Comparison of ENCODE assay signal across 11 cellular contexts in the genomic region with DNA sequence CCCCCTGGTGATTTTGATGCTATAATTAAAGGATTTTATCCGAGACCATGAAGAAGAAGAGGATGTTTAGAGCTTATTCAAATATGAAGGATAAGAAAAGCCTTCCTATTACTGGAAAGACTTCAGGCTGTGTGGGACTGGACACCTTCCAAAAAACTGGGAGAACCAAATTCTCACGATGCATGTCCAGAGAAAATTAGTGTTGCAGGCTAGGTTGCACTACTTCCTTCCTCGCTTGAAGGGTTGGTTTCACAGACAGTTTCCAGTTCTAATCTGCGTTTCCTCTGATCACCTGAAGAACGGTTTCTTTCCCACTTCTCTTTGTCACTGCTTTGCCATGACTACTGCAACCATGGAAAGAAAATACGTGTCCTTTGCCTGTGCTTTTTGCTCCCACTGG. TPM values are rescaled to one million over a fixed set of nuclear protein-coding genes. Genes with fewer than 3 reads are reported as not detected.
A peak's percentile ranks its signal among the peaks of the same experiment; 100 is the strongest.
DNase-seq lines count a peak whose midpoint lies in the region; ATAC-seq lines count a peak whose summit lies in the region.
"Had no signal": no experiment of that assay in that cellular context is flagged by ENCODE, and none has a peak within 500 bp of the region (broad histone marks: within the 10 kb centered on the region; RNA-seq: fewer than 3 reads in every experiment).

No MANE protein-coding gene starts in this region.

- H3K36me3 ChIP-seq in adipocyte (ENCODE audit: control insufficient read depth, insufficient read depth, low read length, severe bottlenecking) (peaks cover 5% of the 10 kb centered on the region), skeletal muscle tissue (ENCODE audit: control insufficient read depth in 3 of 3, insufficient read depth in 3 of 3, low read length in 3 of 3) (peaks cover 1 to 7% (median 3%) of the 10 kb centered on the region in 3 donors)
- H3K36me3 ChIP-seq: BLaER1 had no signal

- H3K36me3 Mint-ChIP-seq in natural killer cell treated with Interleukin-12 subunit alpha and Interleukin-12 subunit beta and Interleukin-15 and Interleukin-18, amount 100 ng/mL, for 72 hours = no peaks in the 10 kb centered on the region

- no peaks in the 10 kb centered on the region for H3K9me3 Mint-ChIP-seq in natural killer cell treated with Interleukin-12 subunit alpha and Interleukin-12 subunit beta and Interleukin-15 and Interleukin-18, amount 100 ng/mL, for 72 hours

- H3K4me1 ChIP-seq in adipocyte (ENCODE audit: control insufficient read depth, insufficient read depth, low read length) (peaks cover 35% of the 10 kb centered on the region), skeletal muscle tissue (ENCODE audit: control insufficient read depth in 3 of 3, insufficient read depth in 3 of 3, low read length in 3 of 3) (peaks cover 35 to 55% (median 44%) of the 10 kb centered on the region in 3 donors)

- ATAC-seq in GM18868 (IDR thresholded peaks at IDR 0.05; ENCODE audit: unreplicated experiment) (peak; percentile 19), HG03025 (IDR thresholded peaks at IDR 0.05; ENCODE audit: low FRiP score, unreplicated experiment) (no peak)
- ATAC-seq in natural killer cell treated with Interleukin-12 subunit alpha and Interleukin-12 subunit beta and Interleukin-15 and Interleukin-18, amount 100 ng/mL, for 72 hours = no peak

- no peak overlapping the region for H3K4me3 Mint-ChIP-seq in natural killer cell treated with Interleukin-12 subunit alpha and Interleukin-12 subunit beta and Interleukin-15 and Interleukin-18, amount 100 ng/mL, for 72 hours

- H3K9ac ChIP-seq in adipocyte (ENCODE audit: low read length) = peak overlapping the region; percentile 8
- H3K9ac ChIP-seq in skeletal muscle tissue (ENCODE audit: low read depth in 1 of 3, low read length in 3 of 3) = no peak overlapping the region
- H3K9ac ChIP-seq: BLaER1 had no signal

- H3K9me3 ChIP-seq in adipocyte (ENCODE audit: control insufficient read depth, low read length) (no peaks in the 10 kb centered on the region), skeletal muscle tissue (ENCODE audit: control insufficient read depth in 3 of 3, low read length in 3 of 3) (no peaks in the 10 kb centered on the region)

- peak overlapping the region; percentile 2 for H3K27ac ChIP-seq in skeletal muscle tissue (ENCODE audit: low read depth, low read length)
- H3K27ac ChIP-seq: BLaER1 had no signal

- peaks cover 0 to 5% of the 10 kb centered on the region in 2 donors for H3K4me1 Mint-ChIP-seq in natural killer cell treated with Interleukin-12 subunit alpha and Interleukin-12 subunit beta and Interleukin-15 and Interleukin-18, amount 100 ng/mL, for 72 hours (ENCODE audit: low read depth in 2 of 2)

- DNase-seq in adipocyte (ENCODE audit: low read depth) = peak; percentile 26
- peak; percentile 53 for DNase-seq in kidney tubule cell (ENCODE audit: low spot score)
- DNase-seq in iPS-NIHi7 (ENCODE audit: extremely low spot score) = no peak
- DNase-seq in activated T-cell treated with anti-CD3 and anti-CD28 coated beads, Interleukin-2, amount 50 U/mL, for 1 hour = no peak
- DNase-seq in natural killer cell treated with Interleukin-12 subunit alpha and Interleukin-12 subunit beta and Interleukin-15 and Interleukin-18, amount 100 ng/mL, for 72 hours (ENCODE audit: low spot score) = no peak
- DNase-seq: activated naive CD4-positive, alpha-beta T cell treated with Interleukin-2 at 50 U/mL for 16 hours; kidney glomerular epithelial cell had no signal

- H3K27ac Mint-ChIP-seq in natural killer cell treated with Interleukin-12 subunit alpha and Interleukin-12 subunit beta and Interleukin-15 and Interleukin-18, amount 100 ng/mL, for 72 hours = no peak overlapping the region

- peak overlapping the region; percentile 89 for H3K4me3 ChIP-seq in adipocyte (ENCODE audit: low read length)
- peak overlapping the region in 2 of 3 donors; percentile 22 to 48 for H3K4me3 ChIP-seq in skeletal muscle tissue (ENCODE audit: low read length in 3 of 3)
- H3K4me3 ChIP-seq: BLaER1 had no signal

- peaks cover 36 to 47% of the 10 kb centered on the region in 2 donors for H3K27me3 Mint-ChIP-seq in natural killer cell treated with Interleukin-12 subunit alpha and Interleukin-12 subunit beta and Interleukin-15 and Interleukin-18, amount 100 ng/mL, for 72 hours

- H3K27me3 ChIP-seq in adipocyte (replicated peaks; ENCODE audit: control insufficient read depth, insufficient read depth, low read length) (no peaks in the 10 kb centered on the region), skeletal muscle tissue (ENCODE audit: control insufficient read depth in 3 of 3, insufficient read depth in 3 of 3, low read length in 3 of 3) (no peaks in the 10 kb centered on the region)

RNA-seq across cellular contexts. Expression of a gene that starts 2.0 kb away (rescaled TPM):
- 10.4 TPM for total RNA-seq in skeletal muscle tissue
- total RNA-seq in natural killer cell treated with Interleukin-12 subunit alpha and Interleukin-12 subunit beta and Interleukin-15 and Interleukin-18, amount 100 ng/mL, for 72 hours = not detected

RNA-seq across cellular contexts. Expression of a gene that starts 36.6 kb away (rescaled TPM):
- 5.2 TPM for total RNA-seq in skeletal muscle tissue
- under 1 TPM in 1 of 2 donors, not detected in 1; 0.17 TPM for total RNA-seq in natural killer cell treated with Interleukin-12 subunit alpha and Interleukin-12 subunit beta and Interleukin-15 and Interleukin-18, amount 100 ng/mL, for 72 hours

RNA-seq across cellular contexts. Expression of a gene that starts 60.0 kb away (rescaled TPM):
- 9.4 TPM for total RNA-seq in skeletal muscle tissue
- under 1 TPM in 1 of 2 donors, not detected in 1; 0.14 TPM for total RNA-seq in natural killer cell treated with Interleukin-12 subunit alpha and Interleukin-12 subunit beta and Interleukin-15 and Interleukin-18, amount 100 ng/mL, for 72 hours

Comparison
In these comparisons a context has a peak if more than half of its experiments do, and no peak if none do; other contexts are left out.
1. DNase-seq: peak in adipocyte (single experiment) and kidney tubule cell (single experiment); none in iPS-NIHi7 (single experiment), activated T-cell treated with anti-CD3 and anti-CD28 coated beads, Interleukin-2, amount 50 U/mL, for 1 hour (single experiment) and natural killer cell treated with Interleukin-12 subunit alpha and Interleukin-12 subunit beta and Interleukin-15 and Interleukin-18, amount 100 ng/mL, for 72 hours (single experiment).